Comparison of ENCODE assay signal across 8 cellular contexts in genomic region chr20:36862857-36863668, GRCh38. TPM values are rescaled to one million over a fixed set of nuclear protein-coding genes. Genes with fewer than 3 reads are reported as not detected.
DNase-seq lines count a peak whose midpoint lies in the region; ATAC-seq and TF ChIP-seq lines count a peak whose summit lies in the region.

No MANE protein-coding gene starts in this region.

- peak overlapping the region; percentile 64 for H3K4me3 ChIP-seq in rectal smooth muscle tissue (ENCODE audit: low read length)

- H3K9ac ChIP-seq in rectal smooth muscle tissue (ENCODE audit: low read length) = peak overlapping the region; percentile 16

- H3K27ac ChIP-seq in epithelial cell of prostate (peak overlapping the region; percentile 86), rectal smooth muscle tissue (ENCODE audit: low read depth, low read length) (peak overlapping the region; percentile 95)

- BruUV-seq in Calu3 (replicated peaks; lab: Mats Ljungman, UMichigan) = no TSS peak

- TF ChIP-seq CTCF in Calu3 (IDR thresholded peaks at IDR 0.05; ENCODE audit: unreplicated experiment) = no peak

- intact Hi-C loops in Calu3 (cut with micrococcal nuclease; ENCODE audit: unreplicated experiment) = no loop called here
- intact Hi-C loops in activated T-helper 1 cell treated with anti-CD3 and anti-CD28 coated beads, Interleukin-12 subunit alpha, Interleukin-12 subunit beta, Interleukin-2, Interleukin-4 antibody, amounts not matched to agents 30 ng/mL and 10 ng/mL and 1 ng/mL, durations not matched to agents 14 hours and 24 hours and 36 hours (cut with micrococcal nuclease) = loop anchor here (1.0 to 10.0 kb wide), 2 partner anchors 55 to 258 kb away; partner anchors contain the start of gene RAB5IF

- H3K36me3 Mint-ChIP-seq in Calu3 (ENCODE audit: insufficient read depth, unreplicated experiment) = peaks cover 16% of the 10 kb centered on the region
- no peaks in the 10 kb centered on the region for H3K36me3 Mint-ChIP-seq in T-helper 2 cell treated with Interferon-gamma antibody and Interleukin-4, amounts not matched to agents 5 μg/mL and 100 μg/mL, for 36 hours (ENCODE audit: low read depth)
- no peaks in the 10 kb centered on the region for H3K36me3 Mint-ChIP-seq in activated T-helper 1 cell treated with anti-CD3 and anti-CD28 coated beads, Interleukin-12 subunit alpha, Interleukin-12 subunit beta, Interleukin-2, Interleukin-4 antibody, amounts not matched to agents 30 ng/mL and 10 ng/mL and 1 ng/mL, durations not matched to agents 14 hours and 24 hours and 36 hours (ENCODE audit: low read depth)

- peaks cover 19% of the 10 kb centered on the region for H3K27me3 Mint-ChIP-seq in Calu3 (ENCODE audit: unreplicated experiment)
- H3K27me3 Mint-ChIP-seq in T-helper 2 cell treated with Interferon-gamma antibody and Interleukin-4, amounts not matched to agents 5 μg/mL and 100 μg/mL, for 36 hours (ENCODE audit: low read depth) = peaks cover 41% of the 10 kb centered on the region
- H3K27me3 Mint-ChIP-seq in activated T-helper 1 cell treated with anti-CD3 and anti-CD28 coated beads, Interleukin-12 subunit alpha, Interleukin-12 subunit beta, Interleukin-2, Interleukin-4 antibody, amounts not matched to agents 30 ng/mL and 10 ng/mL and 1 ng/mL, durations not matched to agents 14 hours and 24 hours and 36 hours (ENCODE audit: insufficient read depth) = peaks cover 52% of the 10 kb centered on the region

- no peak for DNase-seq in Calu3
- DNase-seq in HuH-7.5 (ENCODE audit: low spot score) = peak; percentile 65
- DNase-seq in epithelial cell of prostate (ENCODE audit: low read depth, low spot score) = no peak
- DNase-seq in middle frontal gyrus (ENCODE audit: extremely low spot score, low spot score) = no peak
- DNase-seq in T-helper 2 cell treated with Interferon-gamma antibody and Interleukin-4, amounts not matched to agents 5 μg/mL and 100 μg/mL, for 36 hours (ENCODE audit: low spot score) = no peak
- DNase-seq in activated T-helper 1 cell treated with anti-CD3 and anti-CD28 coated beads, Interleukin-12 subunit alpha, Interleukin-12 subunit beta, Interleukin-2, Interleukin-4 antibody, amounts not matched to agents 30 ng/mL and 10 ng/mL and 1 ng/mL, durations not matched to agents 14 hours and 24 hours and 36 hours (ENCODE audit: low spot score) = no peak

- H3K27ac Mint-ChIP-seq in Calu3 (ENCODE audit: unreplicated experiment) = no peak overlapping the region
- H3K27ac Mint-ChIP-seq in T-helper 2 cell treated with Interferon-gamma antibody and Interleukin-4, amounts not matched to agents 5 μg/mL and 100 μg/mL, for 36 hours = no peak overlapping the region
- no peak overlapping the region for H3K27ac Mint-ChIP-seq in activated T-helper 1 cell treated with anti-CD3 and anti-CD28 coated beads, Interleukin-12 subunit alpha, Interleukin-12 subunit beta, Interleukin-2, Interleukin-4 antibody, amounts not matched to agents 30 ng/mL and 10 ng/mL and 1 ng/mL, durations not matched to agents 14 hours and 24 hours and 36 hours

- H3K27me3 ChIP-seq in rectal smooth muscle tissue (ENCODE audit: control insufficient read depth, insufficient read depth, low read length) = no peaks in the 10 kb centered on the region

- H3K4me1 ChIP-seq in rectal smooth muscle tissue (ENCODE audit: control insufficient read depth, insufficient read depth, low read length) = peaks cover 24% of the 10 kb centered on the region

- H3K4me3 Mint-ChIP-seq in Calu3 (ENCODE audit: low read depth, unreplicated experiment) = peak overlapping the region; percentile 76
- no peak overlapping the region for H3K4me3 Mint-ChIP-seq in T-helper 2 cell treated with Interferon-gamma antibody and Interleukin-4, amounts not matched to agents 5 μg/mL and 100 μg/mL, for 36 hours
- no peak overlapping the region for H3K4me3 Mint-ChIP-seq in activated T-helper 1 cell treated with anti-CD3 and anti-CD28 coated beads, Interleukin-12 subunit alpha, Interleukin-12 subunit beta, Interleukin-2, Interleukin-4 antibody, amounts not matched to agents 30 ng/mL and 10 ng/mL and 1 ng/mL, durations not matched to agents 14 hours and 24 hours and 36 hours

- H3K36me3 ChIP-seq in rectal smooth muscle tissue (ENCODE audit: control insufficient read depth, insufficient read depth, low read length) = no peaks in the 10 kb centered on the region

- H3K4me1 Mint-ChIP-seq in Calu3 (ENCODE audit: low read depth, unreplicated experiment) = peaks cover 35% of the 10 kb centered on the region
- peaks cover 6% of the 10 kb centered on the region for H3K4me1 Mint-ChIP-seq in T-helper 2 cell treated with Interferon-gamma antibody and Interleukin-4, amounts not matched to agents 5 μg/mL and 100 μg/mL, for 36 hours (ENCODE audit: low read depth)
- peaks cover 8% of the 10 kb centered on the region for H3K4me1 Mint-ChIP-seq in activated T-helper 1 cell treated with anti-CD3 and anti-CD28 coated beads, Interleukin-12 subunit alpha, Interleukin-12 subunit beta, Interleukin-2, Interleukin-4 antibody, amounts not matched to agents 30 ng/mL and 10 ng/mL and 1 ng/mL, durations not matched to agents 14 hours and 24 hours and 36 hours (ENCODE audit: low read depth)

- ATAC-seq in GM21423 (IDR thresholded peaks at IDR 0.05; ENCODE audit: unreplicated experiment) = peak; percentile 41

- H3K9me3 Mint-ChIP-seq in Calu3 (ENCODE audit: low read depth, unreplicated experiment) = no peaks in the 10 kb centered on the region
- H3K9me3 Mint-ChIP-seq in T-helper 2 cell treated with Interferon-gamma antibody and Interleukin-4, amounts not matched to agents 5 μg/mL and 100 μg/mL, for 36 hours = no peaks in the 10 kb centered on the region
- H3K9me3 Mint-ChIP-seq in activated T-helper 1 cell treated with anti-CD3 and anti-CD28 coated beads, Interleukin-12 subunit alpha, Interleukin-12 subunit beta, Interleukin-2, Interleukin-4 antibody, amounts not matched to agents 30 ng/mL and 10 ng/mL and 1 ng/mL, durations not matched to agents 14 hours and 24 hours and 36 hours = no peaks in the 10 kb centered on the region

- CTCF ChIA-PET in Calu3 (lab: Charles Lee) = interaction anchor here (0.5 to 2.1 kb wide), 13 partner anchors 10 to 250 kb away, joined by 3 to 24 read pairs (median 5); partner anchors contain the start of genes DSN1 and TLDC2

RNA-seq across cellular contexts. Expression of gene TLDC2, which starts 12.9 kb away (rescaled TPM):
- 1.1 and 1.9 TPM in 2 replicates for total RNA-seq in Calu3 (2022)
- total RNA-seq in activated T-helper 1 cell treated with anti-CD3 and anti-CD28 coated beads, Interleukin-12 subunit alpha, Interleukin-12 subunit beta, Interleukin-2, Interleukin-4 antibody, amounts not matched to agents 30 ng/mL and 10 ng/mL and 1 ng/mL, durations not matched to agents 14 hours and 24 hours and 36 hours = not detected in 2 replicates
